ENCODE assay signal across 1 cellular context in genomic region chr9:93288891-93289883, GRCh38.
TF ChIP-seq lines count a peak whose summit lies in the region.

No MANE protein-coding gene starts in this region.

TF ChIP-seq in HepG2, 621 proteins besides CTCF, POLR2A, EP300 and RAD21 (continued from another document and continues in another):
- TF ChIP-seq, protein P1, sequence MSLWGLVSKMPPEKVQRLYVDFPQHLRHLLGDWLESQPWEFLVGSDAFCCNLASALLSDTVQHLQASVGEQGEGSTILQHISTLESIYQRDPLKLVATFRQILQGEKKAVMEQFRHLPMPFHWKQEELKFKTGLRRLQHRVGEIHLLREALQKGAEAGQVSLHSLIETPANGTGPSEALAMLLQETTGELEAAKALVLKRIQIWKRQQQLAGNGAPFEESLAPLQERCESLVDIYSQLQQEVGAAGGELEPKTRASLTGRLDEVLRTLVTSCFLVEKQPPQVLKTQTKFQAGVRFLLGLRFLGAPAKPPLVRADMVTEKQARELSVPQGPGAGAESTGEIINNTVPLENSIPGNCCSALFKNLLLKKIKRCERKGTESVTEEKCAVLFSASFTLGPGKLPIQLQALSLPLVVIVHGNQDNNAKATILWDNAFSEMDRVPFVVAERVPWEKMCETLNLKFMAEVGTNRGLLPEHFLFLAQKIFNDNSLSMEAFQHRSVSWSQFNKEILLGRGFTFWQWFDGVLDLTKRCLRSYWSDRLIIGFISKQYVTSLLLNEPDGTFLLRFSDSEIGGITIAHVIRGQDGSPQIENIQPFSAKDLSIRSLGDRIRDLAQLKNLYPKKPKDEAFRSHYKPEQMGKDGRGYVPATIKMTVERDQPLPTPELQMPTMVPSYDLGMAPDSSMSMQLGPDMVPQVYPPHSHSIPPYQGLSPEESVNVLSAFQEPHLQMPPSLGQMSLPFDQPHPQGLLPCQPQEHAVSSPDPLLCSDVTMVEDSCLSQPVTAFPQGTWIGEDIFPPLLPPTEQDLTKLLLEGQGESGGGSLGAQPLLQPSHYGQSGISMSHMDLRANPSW (CRISPR knock-in tag; IDR thresholded peaks at IDR 0.05; ENCODE audit: borderline replicate concordance) = no peak
- TF ChIP-seq SATB2 (CRISPR knock-in tag; IDR thresholded peaks at IDR 0.05) (no peak), NFKBIZ (CRISPR knock-in tag; IDR thresholded peaks at IDR 0.05) (no peak), NCOA5 (CRISPR knock-in tag; IDR thresholded peaks at IDR 0.05) (no peak), NFRKB (IDR thresholded peaks at IDR 0.05) (no peak), ZSCAN25 (CRISPR knock-in tag; IDR thresholded peaks at IDR 0.05) (no peak), FOXO1 (CRISPR knock-in tag; IDR thresholded peaks at IDR 0.05) (no peak; the same call in 1 of the 2 replicates), HNF4A (CRISPR knock-in tag; IDR thresholded peaks at IDR 0.05) (no peak; the same call in 1 of the 2 replicates), ZNF589 (CRISPR knock-in tag; conservative IDR thresholded peaks at IDR 0.05) (no peak), NR1H2 (CRISPR knock-in tag; IDR thresholded peaks at IDR 0.05; ENCODE audit: borderline replicate concordance, low read depth) (no peak), FOXM1 (CRISPR knock-in tag; IDR thresholded peaks at IDR 0.05) (no peak), JUNB (CRISPR knock-in tag; IDR thresholded peaks at IDR 0.05; ENCODE audit: borderline replicate concordance) (no peak), ZBTB20 (CRISPR knock-in tag; IDR thresholded peaks at IDR 0.05; ENCODE audit: borderline replicate concordance, low read depth) (no peak), STAT5B (CRISPR knock-in tag; IDR thresholded peaks at IDR 0.05) (no peak), MED1 (CRISPR knock-in tag; IDR thresholded peaks at IDR 0.05) (peak; percentile 72), KLF11 (CRISPR knock-in tag; IDR thresholded peaks at IDR 0.05) (no peak), MYC (CRISPR knock-in tag; IDR thresholded peaks at IDR 0.05; ENCODE audit: borderline replicate concordance) (peak; percentile 72; the same call in 1 of the 2 replicates), RXRA (CRISPR knock-in tag; IDR thresholded peaks at IDR 0.05) (peak; percentile 96), ZBTB8A (CRISPR knock-in tag; IDR thresholded peaks at IDR 0.05; ENCODE audit: borderline replicate concordance, low read depth) (no peak), AGO2 (optimal IDR thresholded peaks at IDR 0.05; ENCODE audit: low read depth, low read length) (peak; percentile 92), KDM2A (CRISPR knock-in tag; IDR thresholded peaks at IDR 0.05; ENCODE audit: borderline replicate concordance, low read depth) (peak; percentile 33; the same call in 1 of the 2 replicates), ZNF747 (CRISPR knock-in tag; IDR thresholded peaks at IDR 0.05; ENCODE audit: borderline replicate concordance) (no peak), HIVEP1 (CRISPR knock-in tag; IDR thresholded peaks at IDR 0.05) (no peak), PAWR (CRISPR knock-in tag; IDR thresholded peaks at IDR 0.05; ENCODE audit: borderline replicate concordance) (no peak), ATF6 (CRISPR knock-in tag; conservative IDR thresholded peaks at IDR 0.05) (no peak)
- TF ChIP-seq, protein P2, sequence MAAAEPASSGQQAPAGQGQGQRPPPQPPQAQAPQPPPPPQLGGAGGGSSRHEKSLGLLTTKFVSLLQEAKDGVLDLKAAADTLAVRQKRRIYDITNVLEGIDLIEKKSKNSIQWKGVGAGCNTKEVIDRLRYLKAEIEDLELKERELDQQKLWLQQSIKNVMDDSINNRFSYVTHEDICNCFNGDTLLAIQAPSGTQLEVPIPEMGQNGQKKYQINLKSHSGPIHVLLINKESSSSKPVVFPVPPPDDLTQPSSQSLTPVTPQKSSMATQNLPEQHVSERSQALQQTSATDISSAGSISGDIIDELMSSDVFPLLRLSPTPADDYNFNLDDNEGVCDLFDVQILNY (CRISPR knock-in tag; conservative IDR thresholded peaks at IDR 0.05) = no peak
- TF ChIP-seq, protein P3, sequence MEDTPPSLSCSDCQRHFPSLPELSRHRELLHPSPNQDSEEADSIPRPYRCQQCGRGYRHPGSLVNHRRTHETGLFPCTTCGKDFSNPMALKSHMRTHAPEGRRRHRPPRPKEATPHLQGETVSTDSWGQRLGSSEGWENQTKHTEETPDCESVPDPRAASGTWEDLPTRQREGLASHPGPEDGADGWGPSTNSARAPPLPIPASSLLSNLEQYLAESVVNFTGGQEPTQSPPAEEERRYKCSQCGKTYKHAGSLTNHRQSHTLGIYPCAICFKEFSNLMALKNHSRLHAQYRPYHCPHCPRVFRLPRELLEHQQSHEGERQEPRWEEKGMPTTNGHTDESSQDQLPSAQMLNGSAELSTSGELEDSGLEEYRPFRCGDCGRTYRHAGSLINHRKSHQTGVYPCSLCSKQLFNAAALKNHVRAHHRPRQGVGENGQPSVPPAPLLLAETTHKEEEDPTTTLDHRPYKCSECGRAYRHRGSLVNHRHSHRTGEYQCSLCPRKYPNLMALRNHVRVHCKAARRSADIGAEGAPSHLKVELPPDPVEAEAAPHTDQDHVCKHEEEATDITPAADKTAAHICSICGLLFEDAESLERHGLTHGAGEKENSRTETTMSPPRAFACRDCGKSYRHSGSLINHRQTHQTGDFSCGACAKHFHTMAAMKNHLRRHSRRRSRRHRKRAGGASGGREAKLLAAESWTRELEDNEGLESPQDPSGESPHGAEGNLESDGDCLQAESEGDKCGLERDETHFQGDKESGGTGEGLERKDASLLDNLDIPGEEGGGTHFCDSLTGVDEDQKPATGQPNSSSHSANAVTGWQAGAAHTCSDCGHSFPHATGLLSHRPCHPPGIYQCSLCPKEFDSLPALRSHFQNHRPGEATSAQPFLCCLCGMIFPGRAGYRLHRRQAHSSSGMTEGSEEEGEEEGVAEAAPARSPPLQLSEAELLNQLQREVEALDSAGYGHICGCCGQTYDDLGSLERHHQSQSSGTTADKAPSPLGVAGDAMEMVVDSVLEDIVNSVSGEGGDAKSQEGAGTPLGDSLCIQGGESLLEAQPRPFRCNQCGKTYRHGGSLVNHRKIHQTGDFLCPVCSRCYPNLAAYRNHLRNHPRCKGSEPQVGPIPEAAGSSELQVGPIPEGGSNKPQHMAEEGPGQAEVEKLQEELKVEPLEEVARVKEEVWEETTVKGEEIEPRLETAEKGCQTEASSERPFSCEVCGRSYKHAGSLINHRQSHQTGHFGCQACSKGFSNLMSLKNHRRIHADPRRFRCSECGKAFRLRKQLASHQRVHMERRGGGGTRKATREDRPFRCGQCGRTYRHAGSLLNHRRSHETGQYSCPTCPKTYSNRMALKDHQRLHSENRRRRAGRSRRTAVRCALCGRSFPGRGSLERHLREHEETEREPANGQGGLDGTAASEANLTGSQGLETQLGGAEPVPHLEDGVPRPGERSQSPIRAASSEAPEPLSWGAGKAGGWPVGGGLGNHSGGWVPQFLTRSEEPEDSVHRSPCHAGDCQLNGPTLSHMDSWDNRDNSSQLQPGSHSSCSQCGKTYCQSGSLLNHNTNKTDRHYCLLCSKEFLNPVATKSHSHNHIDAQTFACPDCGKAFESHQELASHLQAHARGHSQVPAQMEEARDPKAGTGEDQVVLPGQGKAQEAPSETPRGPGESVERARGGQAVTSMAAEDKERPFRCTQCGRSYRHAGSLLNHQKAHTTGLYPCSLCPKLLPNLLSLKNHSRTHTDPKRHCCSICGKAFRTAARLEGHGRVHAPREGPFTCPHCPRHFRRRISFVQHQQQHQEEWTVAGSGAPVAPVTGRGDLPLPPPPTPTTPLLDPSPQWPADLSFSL (CRISPR knock-in tag; IDR thresholded peaks at IDR 0.05) = no peak
- TF ChIP-seq, protein P4, sequence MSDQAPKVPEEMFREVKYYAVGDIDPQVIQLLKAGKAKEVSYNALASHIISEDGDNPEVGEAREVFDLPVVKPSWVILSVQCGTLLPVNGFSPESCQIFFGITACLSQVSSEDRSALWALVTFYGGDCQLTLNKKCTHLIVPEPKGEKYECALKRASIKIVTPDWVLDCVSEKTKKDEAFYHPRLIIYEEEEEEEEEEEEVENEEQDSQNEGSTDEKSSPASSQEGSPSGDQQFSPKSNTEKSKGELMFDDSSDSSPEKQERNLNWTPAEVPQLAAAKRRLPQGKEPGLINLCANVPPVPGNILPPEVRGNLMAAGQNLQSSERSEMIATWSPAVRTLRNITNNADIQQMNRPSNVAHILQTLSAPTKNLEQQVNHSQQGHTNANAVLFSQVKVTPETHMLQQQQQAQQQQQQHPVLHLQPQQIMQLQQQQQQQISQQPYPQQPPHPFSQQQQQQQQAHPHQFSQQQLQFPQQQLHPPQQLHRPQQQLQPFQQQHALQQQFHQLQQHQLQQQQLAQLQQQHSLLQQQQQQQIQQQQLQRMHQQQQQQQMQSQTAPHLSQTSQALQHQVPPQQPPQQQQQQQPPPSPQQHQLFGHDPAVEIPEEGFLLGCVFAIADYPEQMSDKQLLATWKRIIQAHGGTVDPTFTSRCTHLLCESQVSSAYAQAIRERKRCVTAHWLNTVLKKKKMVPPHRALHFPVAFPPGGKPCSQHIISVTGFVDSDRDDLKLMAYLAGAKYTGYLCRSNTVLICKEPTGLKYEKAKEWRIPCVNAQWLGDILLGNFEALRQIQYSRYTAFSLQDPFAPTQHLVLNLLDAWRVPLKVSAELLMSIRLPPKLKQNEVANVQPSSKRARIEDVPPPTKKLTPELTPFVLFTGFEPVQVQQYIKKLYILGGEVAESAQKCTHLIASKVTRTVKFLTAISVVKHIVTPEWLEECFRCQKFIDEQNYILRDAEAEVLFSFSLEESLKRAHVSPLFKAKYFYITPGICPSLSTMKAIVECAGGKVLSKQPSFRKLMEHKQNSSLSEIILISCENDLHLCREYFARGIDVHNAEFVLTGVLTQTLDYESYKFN (CRISPR knock-in tag; conservative IDR thresholded peaks at IDR 0.05) = peak; percentile 34; the same call in 1 of the 2 replicates
- TF ChIP-seq, protein P5, sequence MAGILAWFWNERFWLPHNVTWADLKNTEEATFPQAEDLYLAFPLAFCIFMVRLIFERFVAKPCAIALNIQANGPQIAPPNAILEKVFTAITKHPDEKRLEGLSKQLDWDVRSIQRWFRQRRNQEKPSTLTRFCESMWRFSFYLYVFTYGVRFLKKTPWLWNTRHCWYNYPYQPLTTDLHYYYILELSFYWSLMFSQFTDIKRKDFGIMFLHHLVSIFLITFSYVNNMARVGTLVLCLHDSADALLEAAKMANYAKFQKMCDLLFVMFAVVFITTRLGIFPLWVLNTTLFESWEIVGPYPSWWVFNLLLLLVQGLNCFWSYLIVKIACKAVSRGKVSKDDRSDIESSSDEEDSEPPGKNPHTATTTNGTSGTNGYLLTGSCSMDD (CRISPR knock-in tag; IDR thresholded peaks at IDR 0.05) = no peak
- TF ChIP-seq, protein P6, sequence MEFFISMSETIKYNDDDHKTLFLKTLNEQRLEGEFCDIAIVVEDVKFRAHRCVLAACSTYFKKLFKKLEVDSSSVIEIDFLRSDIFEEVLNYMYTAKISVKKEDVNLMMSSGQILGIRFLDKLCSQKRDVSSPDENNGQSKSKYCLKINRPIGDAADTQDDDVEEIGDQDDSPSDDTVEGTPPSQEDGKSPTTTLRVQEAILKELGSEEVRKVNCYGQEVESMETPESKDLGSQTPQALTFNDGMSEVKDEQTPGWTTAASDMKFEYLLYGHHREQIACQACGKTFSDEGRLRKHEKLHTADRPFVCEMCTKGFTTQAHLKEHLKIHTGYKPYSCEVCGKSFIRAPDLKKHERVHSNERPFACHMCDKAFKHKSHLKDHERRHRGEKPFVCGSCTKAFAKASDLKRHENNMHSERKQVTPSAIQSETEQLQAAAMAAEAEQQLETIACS (CRISPR knock-in tag; IDR thresholded peaks at IDR 0.05) = no peak
- TF ChIP-seq, protein P7, sequence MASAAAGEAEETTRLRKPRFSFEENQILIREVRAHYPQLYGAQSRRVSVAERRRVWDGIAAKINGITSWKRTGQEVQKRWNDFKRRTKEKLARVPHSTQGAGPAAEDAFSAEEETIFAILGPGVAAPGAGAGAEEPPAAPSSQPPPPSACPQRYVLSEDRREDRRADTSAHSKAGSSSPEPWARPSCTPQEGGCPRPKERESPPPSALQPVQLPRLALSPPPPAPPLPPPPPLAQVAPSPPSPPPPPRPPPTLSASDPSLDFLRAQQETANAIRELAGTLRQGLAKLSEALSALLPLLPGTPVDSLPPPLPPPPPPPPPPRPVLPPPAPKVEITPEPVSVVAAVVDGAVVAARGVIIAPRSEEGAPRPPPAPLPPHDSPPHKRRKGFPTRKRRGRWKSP (CRISPR knock-in tag; IDR thresholded peaks at IDR 0.05) = no peak
- TF ChIP-seq, protein P8, sequence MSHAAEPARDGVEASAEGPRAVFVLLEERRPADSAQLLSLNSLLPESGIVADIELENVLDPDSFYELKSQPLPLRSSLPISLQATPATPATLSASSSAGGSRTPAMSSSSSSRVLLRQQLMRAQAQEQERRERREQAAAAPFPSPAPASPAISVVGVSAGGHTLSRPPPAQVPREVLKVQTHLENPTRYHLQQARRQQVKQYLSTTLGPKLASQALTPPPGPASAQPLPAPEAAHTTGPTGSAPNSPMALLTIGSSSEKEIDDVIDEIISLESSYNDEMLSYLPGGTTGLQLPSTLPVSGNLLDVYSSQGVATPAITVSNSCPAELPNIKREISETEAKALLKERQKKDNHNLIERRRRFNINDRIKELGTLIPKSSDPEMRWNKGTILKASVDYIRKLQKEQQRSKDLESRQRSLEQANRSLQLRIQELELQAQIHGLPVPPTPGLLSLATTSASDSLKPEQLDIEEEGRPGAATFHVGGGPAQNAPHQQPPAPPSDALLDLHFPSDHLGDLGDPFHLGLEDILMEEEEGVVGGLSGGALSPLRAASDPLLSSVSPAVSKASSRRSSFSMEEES (CRISPR knock-in tag; IDR thresholded peaks at IDR 0.05) = peak; percentile 97
- TF ChIP-seq, protein P9, sequence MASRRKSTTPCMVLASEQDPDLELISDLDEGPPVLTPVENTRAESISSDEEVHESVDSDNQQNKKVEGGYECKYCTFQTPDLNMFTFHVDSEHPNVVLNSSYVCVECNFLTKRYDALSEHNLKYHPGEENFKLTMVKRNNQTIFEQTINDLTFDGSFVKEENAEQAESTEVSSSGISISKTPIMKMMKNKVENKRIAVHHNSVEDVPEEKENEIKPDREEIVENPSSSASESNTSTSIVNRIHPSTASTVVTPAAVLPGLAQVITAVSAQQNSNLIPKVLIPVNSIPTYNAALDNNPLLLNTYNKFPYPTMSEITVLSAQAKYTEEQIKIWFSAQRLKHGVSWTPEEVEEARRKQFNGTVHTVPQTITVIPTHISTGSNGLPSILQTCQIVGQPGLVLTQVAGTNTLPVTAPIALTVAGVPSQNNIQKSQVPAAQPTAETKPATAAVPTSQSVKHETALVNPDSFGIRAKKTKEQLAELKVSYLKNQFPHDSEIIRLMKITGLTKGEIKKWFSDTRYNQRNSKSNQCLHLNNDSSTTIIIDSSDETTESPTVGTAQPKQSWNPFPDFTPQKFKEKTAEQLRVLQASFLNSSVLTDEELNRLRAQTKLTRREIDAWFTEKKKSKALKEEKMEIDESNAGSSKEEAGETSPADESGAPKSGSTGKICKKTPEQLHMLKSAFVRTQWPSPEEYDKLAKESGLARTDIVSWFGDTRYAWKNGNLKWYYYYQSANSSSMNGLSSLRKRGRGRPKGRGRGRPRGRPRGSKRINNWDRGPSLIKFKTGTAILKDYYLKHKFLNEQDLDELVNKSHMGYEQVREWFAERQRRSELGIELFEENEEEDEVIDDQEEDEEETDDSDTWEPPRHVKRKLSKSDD (CRISPR knock-in tag; IDR thresholded peaks at IDR 0.05; ENCODE audit: low read depth) = no peak
